8 cellular contexts compared by ENCODE assay signal in genomic region chr16:81779540-81780320, GRCh38. TPM values are rescaled to one million over a fixed set of nuclear protein-coding genes. Genes with fewer than 3 reads are reported as not detected.
A peak's percentile ranks its signal among the peaks of the same experiment; 100 is the strongest.
DNase-seq lines count a peak whose midpoint lies in the region; ATAC-seq and TF ChIP-seq lines count a peak whose summit lies in the region.

No MANE protein-coding gene starts in this region.

- peak overlapping the region; percentile 22; the same call in 1 of the 2 replicates for H3K4me3 ChIP-seq in WI38 (ENCODE audit: low read depth, low read length)

- DNase-seq in NCI-H82 (lab: John Stamatoyannopoulos, UW) = peak; percentile 7
- DNase-seq in NCI-H82 treated with DMSO at 0.1 percent for 48 hours (lab: John Stamatoyannopoulos, UW; ENCODE audit: unreplicated experiment) = no peak
- DNase-seq in glomerular visceral epithelial cell (ENCODE audit: extremely low spot score) = peak; percentile 13
- no peak for DNase-seq in progenitor cell of endocrine pancreas (ENCODE audit: low spot score, unreplicated experiment)
- DNase-seq in NCI-H1417 (lab: John Stamatoyannopoulos, UW) = no peak

- H3K27ac Mint-ChIP-seq in progenitor cell of endocrine pancreas = no peak overlapping the region

- TF ChIP-seq CTCF in WI38 (IDR thresholded peaks at IDR 0.05; ENCODE audit: low read depth, low read length) = no peak
- TF ChIP-seq CTCF in progenitor cell of endocrine pancreas (IDR thresholded peaks at IDR 0.05; ENCODE audit: unreplicated experiment) = no peak

- H3K9me3 Mint-ChIP-seq in progenitor cell of endocrine pancreas (ENCODE audit: low read depth) = no peaks in the 10 kb centered on the region

- ATAC-seq in HG03039 (IDR thresholded peaks at IDR 0.05; ENCODE audit: unreplicated experiment) (peak; percentile 8), SK-N-SH treated with all-trans-retinoic acid at 6 μM for 48 hours (no peak; the same call in 2 of the 3 replicates)

- peaks cover 54% of the 10 kb centered on the region for H3K27me3 Mint-ChIP-seq in progenitor cell of endocrine pancreas

- H3K36me3 Mint-ChIP-seq in progenitor cell of endocrine pancreas (ENCODE audit: insufficient read depth) = no peaks in the 10 kb centered on the region

- peaks cover 22% of the 10 kb centered on the region for H3K4me1 Mint-ChIP-seq in progenitor cell of endocrine pancreas (ENCODE audit: low read depth)

- H3K4me3 Mint-ChIP-seq in progenitor cell of endocrine pancreas (ENCODE audit: low read depth) = peak overlapping the region; percentile 81

TF ChIP-seq in SK-N-SH treated with all-trans-retinoic acid at 6 μM for 48 hours, 23 proteins besides CTCF, POLR2A, EP300 and RAD21:
- TF ChIP-seq TSHZ2 (CRISPR knock-in tag; IDR thresholded peaks at IDR 0.05) (no peak), ZFP30 (CRISPR knock-in tag; IDR thresholded peaks at IDR 0.05) (no peak), GLIS3 (CRISPR knock-in tag; IDR thresholded peaks at IDR 0.05) (no peak), BACH2 (CRISPR knock-in tag; IDR thresholded peaks at IDR 0.05; ENCODE audit: borderline replicate concordance) (no peak), ZNF565 (CRISPR knock-in tag; conservative IDR thresholded peaks at IDR 0.05; ENCODE audit: low read depth) (no peak), CREB5 (CRISPR knock-in tag; IDR thresholded peaks at IDR 0.05; ENCODE audit: low read depth) (no peak), ZNF8 (CRISPR knock-in tag; IDR thresholded peaks at IDR 0.05) (no peak), PATZ1 (CRISPR knock-in tag; IDR thresholded peaks at IDR 0.05; ENCODE audit: borderline replicate concordance) (no peak)
TF ChIP-seq in SK-N-SH treated with all-trans-retinoic acid at 6 μM for 48 hours: peak in this region for 0.

RNA-seq across cellular contexts. Expression of gene PLCG2, which starts 0.6 kb away (rescaled TPM):
- 9.1 and 10.3 TPM in 2 replicates for total RNA-seq in progenitor cell of endocrine pancreas

Comparison
In these comparisons a context has a peak if more than half of its experiments do, and no peak if none do; other contexts are left out.
1. DNase-seq: peak in NCI-H82 (single experiment) and glomerular visceral epithelial cell (single experiment); none in NCI-H82 treated with DMSO at 0.1 percent for 48 hours (single experiment), progenitor cell of endocrine pancreas (single experiment) and NCI-H1417 (0 of 3).